ENCODE assay signal across 8 cellular contexts in the genomic region with DNA sequence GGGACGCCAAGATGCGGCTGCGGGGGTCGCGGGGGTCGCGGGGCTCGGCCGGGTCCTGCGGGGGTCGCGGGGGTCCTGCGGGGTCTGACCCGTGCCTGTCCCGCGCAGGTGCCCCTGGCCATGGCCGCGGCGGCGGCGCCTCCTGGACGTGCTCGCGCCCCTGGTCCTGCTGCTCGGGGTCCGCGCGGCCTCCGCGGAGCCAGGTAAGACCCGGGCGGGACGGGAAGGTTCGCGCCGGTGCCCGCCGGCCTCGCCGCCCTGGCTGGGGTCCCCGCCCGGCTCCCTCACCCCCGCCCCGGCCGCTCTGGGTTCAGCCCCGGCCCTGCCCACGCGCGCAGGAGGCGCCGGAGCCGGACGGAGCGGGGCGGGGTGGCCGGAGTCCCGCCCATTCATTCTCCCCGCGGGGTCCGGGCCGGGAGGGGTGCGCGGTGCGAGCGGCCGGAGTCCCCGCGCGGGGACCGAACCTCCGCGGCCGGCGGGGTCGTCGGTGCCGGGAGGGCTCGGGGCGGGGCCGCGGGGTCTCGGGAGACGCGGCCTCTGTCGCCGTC. TPM values are rescaled to one million over a fixed set of nuclear protein-coding genes. Genes with fewer than 3 reads are reported as not detected.
A peak's percentile ranks its signal among the peaks of the same experiment; 100 is the strongest.
DNase-seq lines count a peak whose midpoint lies in the region; ATAC-seq, FAIRE-seq and TF ChIP-seq lines count a peak whose summit lies in the region.

No MANE protein-coding gene starts in this region.

- H2BK12ac ChIP-seq in trophoblast cell (ENCODE audit: low read length): peak overlapping the region; percentile 42

- H3K9ac ChIP-seq in SK-N-MC (ENCODE audit: insufficient read length) (no peak overlapping the region), trophoblast cell (ENCODE audit: low read length) (peak overlapping the region; percentile 71)

- H3K4ac ChIP-seq in trophoblast cell (ENCODE audit: low read depth, low read length): peak overlapping the region; percentile 53

- ATAC-seq in HG03520 (IDR thresholded peaks at IDR 0.05; ENCODE audit: unreplicated experiment): no peak
- ATAC-seq in HG02981 (IDR thresholded peaks at IDR 0.05; ENCODE audit: unreplicated experiment): no peak
- ATAC-seq in GM21529 (IDR thresholded peaks at IDR 0.05; ENCODE audit: unreplicated experiment): no peak

- WGBS in trophoblast cell (ENCODE audit: extremely low coverage, insufficient coverage, insufficient read length): no CpG with 5 or more reads among the region's 86 CpGs

- H4K8ac ChIP-seq in trophoblast cell (ENCODE audit: low read depth, low read length): peak overlapping the region; percentile 54

- peak overlapping the region; percentile 69 for H3K18ac ChIP-seq in trophoblast cell (ENCODE audit: low read length)

- H3K9me3 ChIP-seq in SK-N-MC (ENCODE audit: low read depth, low read length): peaks cover 4% of the 10 kb centered on the region; the same call in 1 of the 2 replicates
- H3K9me3 ChIP-seq in trophoblast cell (ENCODE audit: insufficient read depth, low read depth, low read length): no peaks in the 10 kb centered on the region

- H3K36me3 ChIP-seq in SK-N-MC (ENCODE audit: insufficient read depth, low read length) (no peaks in the 10 kb centered on the region), trophoblast cell (ENCODE audit: control insufficient read depth in 1 of 2, insufficient read depth in 2 of 2, low read length in 2 of 2) (peaks cover 12% of the 10 kb centered on the region in 2 experiments)

- TF ChIP-seq CTCF in D721Med (IDR thresholded peaks at IDR 0.05; ENCODE audit: insufficient read depth, missing control alignments) (no peak), fibroblast of villous mesenchyme (IDR thresholded peaks at IDR 0.05; ENCODE audit: insufficient read depth, low read depth, low read length) (no peak)

- FAIRE-seq in D721Med (lab: Jason Lieb, UNC): no peak

- peaks cover 43 to 46% of the 10 kb centered on the region in 2 experiments for H3K4me1 ChIP-seq in trophoblast cell (ENCODE audit: control insufficient read depth in 1 of 2, insufficient read depth in 2 of 2, low read length in 2 of 2)

- H4K12ac ChIP-seq in trophoblast cell (ENCODE audit: low read depth, low read length): peak overlapping the region; percentile 31

- H2AFZ ChIP-seq in trophoblast cell (ENCODE audit: insufficient read depth, low read length, poor library complexity): peak overlapping the region; percentile 21

- H3K14ac ChIP-seq in trophoblast cell (ENCODE audit: low read length): peak overlapping the region; percentile 43

- no peak overlapping the region for H3K27ac ChIP-seq in SK-N-MC
- peak overlapping the region; percentile 77 for H3K27ac ChIP-seq in trophoblast cell (ENCODE audit: low read depth, low read length)

- H3K4me3 ChIP-seq in SK-N-MC: peak overlapping the region; percentile 68
- peak overlapping the region; percentile 60 for H3K4me3 ChIP-seq in fibroblast of villous mesenchyme (ENCODE audit: low read depth, low read length)
- H3K4me3 ChIP-seq in trophoblast cell (ENCODE audit: low read depth, low read length): peak overlapping the region; percentile 90

- H2BK5ac ChIP-seq in trophoblast cell (ENCODE audit: low read depth, low read length, poor library complexity): peak overlapping the region; percentile 67

- peaks cover 30% of the 10 kb centered on the region for H3K79me2 ChIP-seq in trophoblast cell (ENCODE audit: control insufficient read depth, insufficient read depth, low read length, poor library complexity)

- DNase-seq in D721Med (ENCODE audit: insufficient read length, low spot score) (peak; percentile 53), SK-N-MC (ENCODE audit: low read depth, low spot score) (no peak), fibroblast of villous mesenchyme (ENCODE audit: low read depth) (peak; percentile 57), trophoblast cell (no peak), Kasumi-1 (lab: John Stamatoyannopoulos, UW) (no peak)

- H3K23ac ChIP-seq in trophoblast cell (ENCODE audit: low read length): no peak overlapping the region

- H3K79me1 ChIP-seq in trophoblast cell (ENCODE audit: low read length): peaks cover 35% of the 10 kb centered on the region

- H2BK120ac ChIP-seq in trophoblast cell (ENCODE audit: insufficient read depth, low read length, poor library complexity): peak overlapping the region; percentile 62

- peak overlapping the region; percentile 77 for H4K91ac ChIP-seq in trophoblast cell (ENCODE audit: low read depth, low read length)

- H3K27me3 ChIP-seq in trophoblast cell (ENCODE audit: insufficient read depth, low read length): no peaks in the 10 kb centered on the region

- H3K4me2 ChIP-seq in trophoblast cell (ENCODE audit: low read length): peak overlapping the region; percentile 72

- peak overlapping the region; percentile 59 for H2AK5ac ChIP-seq in trophoblast cell (ENCODE audit: low read length)

RNA-seq across cellular contexts. Expression of gene COL18A1, which starts 0.4 kb away (rescaled TPM):
- 33.7 and 45.1 TPM in 2 replicates for total RNA-seq in fibroblast of villous mesenchyme
- 174 and 188 TPM in 2 replicates for polyA plus RNA-seq in trophoblast cell (2013)

Comparison
In these comparisons a context has a peak if more than half of its experiments do, and no peak if none do; other contexts are left out.
1. DNase-seq: peak in D721Med (single experiment) and fibroblast of villous mesenchyme (single experiment); none in SK-N-MC (single experiment), trophoblast cell (0 of 2) and Kasumi-1 (0 of 2).
2. Peak in every context shown above with its lines, with median percentiles within 50 percentile points of each other: H3K4me3 ChIP-seq.